Comparison of ENCODE assay signal across 1 cellular context in genomic region chr16:81431554-81432353, GRCh38.
TF ChIP-seq lines count a peak whose summit lies in the region.

No MANE protein-coding gene starts in this region.

TF ChIP-seq in HepG2, 621 proteins besides CTCF, POLR2A, EP300 and RAD21 (continued from another document and continues in another):
- TF ChIP-seq ZNF644 (CRISPR knock-in tag; IDR thresholded peaks at IDR 0.05; ENCODE audit: low read depth) = no peak
- peak; percentile 31; the same call in 1 of the 2 replicates for TF ChIP-seq PHF8 (CRISPR knock-in tag; IDR thresholded peaks at IDR 0.05)
- TF ChIP-seq EED (CRISPR knock-in tag; IDR thresholded peaks at IDR 0.05) = no peak
- no peak for TF ChIP-seq TAF15 (IDR thresholded peaks at IDR 0.05; ENCODE audit: low read depth, low read length, poor library complexity, severe bottlenecking)
- TF ChIP-seq ZNF530 (CRISPR knock-in tag; IDR thresholded peaks at IDR 0.05; ENCODE audit: low read depth) = no peak
- TF ChIP-seq ZNF713 (CRISPR knock-in tag; IDR thresholded peaks at IDR 0.05) = no peak
- no peak for TF ChIP-seq FOXM1 (CRISPR knock-in tag; IDR thresholded peaks at IDR 0.05)
- TF ChIP-seq ZNF770 (CRISPR knock-in tag; IDR thresholded peaks at IDR 0.05) = no peak
- no peak; the same call in 1 of the 2 replicates for TF ChIP-seq ZBTB49 (CRISPR knock-in tag; IDR thresholded peaks at IDR 0.05; ENCODE audit: borderline replicate concordance)
- peak; percentile 22; the same call in 1 of the 2 replicates for TF ChIP-seq ARNTL (CRISPR knock-in tag; IDR thresholded peaks at IDR 0.05)
- TF ChIP-seq ZNF766 (CRISPR knock-in tag; IDR thresholded peaks at IDR 0.05; ENCODE audit: borderline replicate concordance) = no peak
- no peak for TF ChIP-seq ZBTB3 (CRISPR knock-in tag; IDR thresholded peaks at IDR 0.05; ENCODE audit: borderline replicate concordance, low read depth)
- TF ChIP-seq ZNF710 (CRISPR knock-in tag; IDR thresholded peaks at IDR 0.05; ENCODE audit: borderline replicate concordance) = 0 out of 2 replicates have a peak, but pooled peaks have one; percentile 30
- TF ChIP-seq ZBTB7A (CRISPR knock-in tag; IDR thresholded peaks at IDR 0.05) = no peak
- 0 out of 2 replicates have a peak, but pooled peaks have one; percentile 32 for TF ChIP-seq ZSCAN20 (CRISPR knock-in tag; IDR thresholded peaks at IDR 0.05; ENCODE audit: borderline replicate concordance)
- no peak for TF ChIP-seq EZH2 (conservative IDR thresholded peaks at IDR 0.05; ENCODE audit: low read depth, low read length)
- TF ChIP-seq TRAFD1 (CRISPR knock-in tag; IDR thresholded peaks at IDR 0.05; ENCODE audit: borderline replicate concordance) = no peak
- TF ChIP-seq ETV5 (CRISPR knock-in tag; IDR thresholded peaks at IDR 0.05; ENCODE audit: borderline replicate concordance) = no peak
- TF ChIP-seq MIER2 (CRISPR knock-in tag; IDR thresholded peaks at IDR 0.05) = no peak
- TF ChIP-seq ZNF619 (CRISPR knock-in tag; IDR thresholded peaks at IDR 0.05) = no peak
- 0 out of 2 replicates have a peak, but pooled peaks have one; percentile 42 for TF ChIP-seq TARDBP (CRISPR knock-in tag; IDR thresholded peaks at IDR 0.05)
- TF ChIP-seq ZFX (CRISPR knock-in tag; IDR thresholded peaks at IDR 0.05; ENCODE audit: low read depth) = no peak
- no peak; the same call in 1 of the 2 replicates for TF ChIP-seq IKZF5 (CRISPR knock-in tag; IDR thresholded peaks at IDR 0.05)
- TF ChIP-seq CREM (IDR thresholded peaks at IDR 0.05) = no peak
- no peak for TF ChIP-seq CREM (CRISPR knock-in tag; IDR thresholded peaks at IDR 0.05)
- TF ChIP-seq DPF2 (CRISPR knock-in tag; IDR thresholded peaks at IDR 0.05; ENCODE audit: borderline replicate concordance, low read depth) = peak; percentile 70; the same call in 1 of the 2 replicates
- TF ChIP-seq DNMT1 (CRISPR knock-in tag; IDR thresholded peaks at IDR 0.05) = no peak
- TF ChIP-seq KAT7 (CRISPR knock-in tag; IDR thresholded peaks at IDR 0.05; ENCODE audit: borderline replicate concordance) = 0 out of 2 replicates have a peak, but pooled peaks have one; percentile 60
- TF ChIP-seq ZNF615 (CRISPR knock-in tag; IDR thresholded peaks at IDR 0.05; ENCODE audit: borderline replicate concordance) = no peak
- no peak for TF ChIP-seq FOXK2 (IDR thresholded peaks at IDR 0.05)
- TF ChIP-seq PPARG (CRISPR knock-in tag; conservative IDR thresholded peaks at IDR 0.05) = no peak
- no peak for TF ChIP-seq NFATC3 (CRISPR knock-in tag; IDR thresholded peaks at IDR 0.05)
- peak; percentile 24; the same call in 1 of the 2 replicates for TF ChIP-seq GFI1 (CRISPR knock-in tag; IDR thresholded peaks at IDR 0.05; ENCODE audit: borderline replicate concordance)
- TF ChIP-seq FOXO1 (CRISPR knock-in tag; IDR thresholded peaks at IDR 0.05) = no peak
- TF ChIP-seq ZNF414 (CRISPR knock-in tag; IDR thresholded peaks at IDR 0.05) = 0 out of 2 replicates have a peak, but pooled peaks have one; percentile 36
- no peak for TF ChIP-seq STAG1 (CRISPR knock-in tag; IDR thresholded peaks at IDR 0.05)
- no peak for TF ChIP-seq HOXA9 (CRISPR knock-in tag; IDR thresholded peaks at IDR 0.05; ENCODE audit: borderline replicate concordance)
- TF ChIP-seq DDIT3 (CRISPR knock-in tag; IDR thresholded peaks at IDR 0.05) = no peak
- TF ChIP-seq ZNF296 (CRISPR knock-in tag; conservative IDR thresholded peaks at IDR 0.05) = no peak
- TF ChIP-seq PCBP1 (IDR thresholded peaks at IDR 0.05; ENCODE audit: borderline replicate concordance, low read depth, low read length) = no peak
- TF ChIP-seq GMEB2 (CRISPR knock-in tag; IDR thresholded peaks at IDR 0.05; ENCODE audit: low read depth) = no peak
- TF ChIP-seq NR3C1 (CRISPR knock-in tag; IDR thresholded peaks at IDR 0.05) = no peak
- TF ChIP-seq HOXA5 (CRISPR knock-in tag; IDR thresholded peaks at IDR 0.05) = 0 out of 2 replicates have a peak, but pooled peaks have one; percentile 58
- 0 out of 2 replicates have a peak, but pooled peaks have one; percentile 60 for TF ChIP-seq ZNF317 (CRISPR knock-in tag; IDR thresholded peaks at IDR 0.05)
- no peak for TF ChIP-seq SMYD3 (CRISPR knock-in tag; IDR thresholded peaks at IDR 0.05)
- TF ChIP-seq KLF9 (CRISPR knock-in tag; IDR thresholded peaks at IDR 0.05; ENCODE audit: low read depth) = no peak
- no peak for TF ChIP-seq PCBP2 (optimal IDR thresholded peaks at IDR 0.05; ENCODE audit: low read depth, low read length, poor library complexity, severe bottlenecking)
- no peak for TF ChIP-seq ZNF691 (CRISPR knock-in tag; IDR thresholded peaks at IDR 0.05; ENCODE audit: borderline replicate concordance, low read depth)
- peak; percentile 58; the same call in 1 of the 2 replicates for TF ChIP-seq MXD4 (CRISPR knock-in tag; IDR thresholded peaks at IDR 0.05)
- no peak for TF ChIP-seq LBX2 (CRISPR knock-in tag; IDR thresholded peaks at IDR 0.05; ENCODE audit: borderline replicate concordance)
